Comparison of ENCODE assay signal across 21 cellular contexts in the genomic region with DNA sequence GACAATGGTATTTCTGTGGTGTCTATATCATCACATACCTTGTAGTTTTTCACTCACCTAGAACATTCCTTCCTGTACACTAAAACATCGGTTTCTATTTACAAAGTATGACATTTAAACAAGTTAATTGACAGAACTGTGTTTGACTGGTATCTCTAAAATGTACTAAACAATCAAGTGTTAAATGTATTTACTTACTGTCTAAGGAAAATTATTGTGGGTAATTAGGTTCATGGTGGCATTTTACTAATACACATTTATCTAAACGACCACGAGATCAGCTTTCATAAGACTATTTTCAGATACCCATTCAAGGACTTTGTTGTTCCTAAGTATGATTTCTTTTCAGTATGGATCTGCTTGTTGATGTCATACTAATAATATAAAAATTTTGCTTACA.
DNase-seq lines count a peak whose midpoint lies in the region; ATAC-seq and TF ChIP-seq lines count a peak whose summit lies in the region.
"Had no signal": no experiment of that assay in that cellular context is flagged by ENCODE, and none has a peak within 500 bp of the region (broad histone marks: within the 10 kb centered on the region; RNA-seq: fewer than 3 reads in every experiment).

No MANE protein-coding gene starts in this region.

- TF ChIP-seq CTCF in neural progenitor cell (IDR thresholded peaks at IDR 0.05) (no peak), GM10266 (IDR thresholded peaks at IDR 0.05; ENCODE audit: control insufficient read depth, insufficient read depth, low read depth, missing control alignments) (no peak)

- peaks cover 31% of the 10 kb centered on the region for H3F3A ChIP-seq in neural progenitor cell (ENCODE audit: low read depth)

- no peaks in the 10 kb centered on the region for H3K9me3 ChIP-seq in neural progenitor cell (ENCODE audit: low read depth)
- H3K9me3 ChIP-seq: BE2C had no signal

- peaks cover 25% of the 10 kb centered on the region for H3K4me1 Mint-ChIP-seq in neural progenitor cell
- H3K4me1 Mint-ChIP-seq: CD14-positive monocyte; CD8-positive, alpha-beta memory T cell had no signal

- H3K27me3 ChIP-seq in neural progenitor cell, result no peaks in the 10 kb centered on the region
- H3K27me3 ChIP-seq: BE2C had no signal

- intact Hi-C loops in Right ventricle myocardium superior (cut with DNase I), result no loop called here

- DNase-seq in NCI-H1105 treated with DMSO at 0.1 percent for 48 hours (lab: John Stamatoyannopoulos, UW) (peak; percentile 24), NCI-H1105 (lab: John Stamatoyannopoulos, UW) (no peak), NCI-H146 treated with DMSO at 0.1 percent for 48 hours (lab: John Stamatoyannopoulos, UW; ENCODE audit: unreplicated experiment) (peak; percentile 66), NCI-H748 treated with DMSO at 0.1 percent for 48 hours (lab: John Stamatoyannopoulos, UW) (peak; percentile 28), neural progenitor cell (ENCODE audit: low spot score) (no peak), GM10266 (ENCODE audit: extremely low spot score) (no peak), Right ventricle myocardium superior (no peak)
- DNase-seq in central memory CD4-positive, alpha-beta T cell, result no peak
- DNase-seq: BE2C; CD8-positive, alpha-beta memory T cell; Karpas-422; NCI-H1092 treated with DMSO at 0.1 percent for 48 hours; NCI-H187 treated with DMSO at 0.1 percent for 48 hours; NCI-H446 treated with DMSO at 0.1 percent for 48 hours; NCI-H82; RPMI8226; SHP77; T-helper 1 cell had no signal

- H3K4me1 ChIP-seq in neural progenitor cell, result peaks cover 23% of the 10 kb centered on the region
- H3K4me1 ChIP-seq: BE2C had no signal

- H3K36me3 Mint-ChIP-seq in neural progenitor cell, result peaks cover 8% of the 10 kb centered on the region
- H3K36me3 Mint-ChIP-seq: CD14-positive monocyte; CD8-positive, alpha-beta memory T cell had no signal

- H3K79me2 ChIP-seq in neural progenitor cell (ENCODE audit: low read depth), result peaks cover 100% of the 10 kb centered on the region

- no peaks in the 10 kb centered on the region for H3K36me3 ChIP-seq in neural progenitor cell
- H3K36me3 ChIP-seq: BE2C had no signal

- H3K27me3 Mint-ChIP-seq in neural progenitor cell (ENCODE audit: insufficient read depth, low read depth), result no peaks in the 10 kb centered on the region
- H3K27me3 Mint-ChIP-seq: CD8-positive, alpha-beta memory T cell had no signal

- H3K4me2 ChIP-seq in neural progenitor cell, result no peak overlapping the region

- no peak overlapping the region for H3K9ac ChIP-seq in neural progenitor cell

- no peaks in the 10 kb centered on the region for H3K9me3 Mint-ChIP-seq in neural progenitor cell

- H3K27ac ChIP-seq in neural progenitor cell, result peak overlapping the region; percentile 8
- H3K27ac ChIP-seq: 22Rv1 had no signal

- H3K27ac Mint-ChIP-seq in neural progenitor cell, result no peak overlapping the region
- H3K27ac Mint-ChIP-seq: CD14-positive monocyte; CD8-positive, alpha-beta memory T cell had no signal

- H4K20me1 ChIP-seq in neural progenitor cell (ENCODE audit: low read depth), result peaks cover 100% of the 10 kb centered on the region

- H3K4me3 ChIP-seq in neural progenitor cell, result no peak overlapping the region

- H3K4me3 Mint-ChIP-seq in neural progenitor cell, result no peak overlapping the region
- H3K4me3 Mint-ChIP-seq: CD14-positive monocyte; CD8-positive, alpha-beta memory T cell had no signal

- no peak for ATAC-seq in Right ventricle myocardium superior (ENCODE audit: poor library complexity)
- ATAC-seq: HepG2 had no signal

- H2AFZ ChIP-seq in neural progenitor cell (replicated peaks), result no peak overlapping the region

Comparison
In these comparisons a context has a peak if more than half of its experiments do, and no peak if none do; other contexts are left out.
1. DNase-seq: peak in NCI-H1105 treated with DMSO at 0.1 percent for 48 hours (single experiment), NCI-H146 treated with DMSO at 0.1 percent for 48 hours (single experiment) and NCI-H748 treated with DMSO at 0.1 percent for 48 hours (single experiment); none in NCI-H1105 (single experiment), neural progenitor cell (single experiment), GM10266 (single experiment), central memory CD4-positive, alpha-beta T cell (single experiment) and Right ventricle myocardium superior (single experiment).